In genomic region chr20:49812463-49813304, GRCh38 we compare ENCODE assay signal across 8 cellular contexts. TPM values are rescaled to one million over a fixed set of nuclear protein-coding genes. Genes with fewer than 3 reads are reported as not detected.
DNase-seq lines count a peak whose midpoint lies in the region; ATAC-seq, FAIRE-seq and TF ChIP-seq lines count a peak whose summit lies in the region.

Gene SLC9A8, plus strand, starts transcription at chr20:49812828. Its CDS starts 95 bp downstream, at chr20:49812923.

- no peaks in the 10 kb centered on the region for H3K27me3 Mint-ChIP-seq in progenitor cell of endocrine pancreas

- peak; percentile 48 for FAIRE-seq in GM12891 (lab: Jason Lieb, UNC)

- peaks cover 2% of the 10 kb centered on the region for H3K36me3 Mint-ChIP-seq in progenitor cell of endocrine pancreas (ENCODE audit: insufficient read depth)

- peaks cover 26% of the 10 kb centered on the region for H3K36me3 ChIP-seq in left ventricle myocardium inferior

- TF ChIP-seq POLR2A in GM12891 (IDR thresholded peaks at IDR 0.05; ENCODE audit: low read depth, low read length), result peak; percentile 55; the same call in 1 of the 2 replicates

- peak within 1 kb of the TSS; percentile 98 for H3K27ac Mint-ChIP-seq in progenitor cell of endocrine pancreas

- peak within 1 kb of the TSS; percentile 90 for H3K4me3 ChIP-seq in left ventricle myocardium inferior

- no peaks in the 10 kb centered on the region for H3K27me3 ChIP-seq in left ventricle myocardium inferior (ENCODE audit: low read depth)

- H3K4me1 Mint-ChIP-seq in progenitor cell of endocrine pancreas (ENCODE audit: low read depth), result peaks cover 19% of the 10 kb centered on the region

- no peaks in the 10 kb centered on the region for H3K9me3 Mint-ChIP-seq in progenitor cell of endocrine pancreas (ENCODE audit: low read depth)

- peaks cover 27% of the 10 kb centered on the region for H3K4me1 ChIP-seq in left ventricle myocardium inferior

- peak; percentile 66 for TF ChIP-seq CTCF in left ventricle myocardium inferior (IDR thresholded peaks at IDR 0.05; ENCODE audit: borderline replicate concordance)
- TF ChIP-seq CTCF in progenitor cell of endocrine pancreas (IDR thresholded peaks at IDR 0.05; ENCODE audit: unreplicated experiment), result peak; percentile 57

- H3K27ac ChIP-seq in left ventricle myocardium inferior (replicated peaks), result peak within 1 kb of the TSS; percentile 96

- ATAC-seq in HG02798 (IDR thresholded peaks at IDR 0.05; ENCODE audit: poor library complexity, unreplicated experiment), result peak; percentile 91

- H3K4me3 Mint-ChIP-seq in progenitor cell of endocrine pancreas (ENCODE audit: low read depth), result peak within 1 kb of the TSS; percentile 94

- intact Hi-C loops in left ventricle myocardium inferior (cut with micrococcal nuclease), result no loop called here

- peak; percentile 71 for DNase-seq in GM12891 (ENCODE audit: insufficient read length, low spot score)
- peak; percentile 49 for DNase-seq in NCI-H1417 treated with DMSO at 0.1 percent for 48 hours (lab: John Stamatoyannopoulos, UW)
- DNase-seq in T-helper 1 cell, result peak; percentile 72 to 83 (median 76)
- DNase-seq in amniotic epithelial cell (ENCODE audit: low read depth), result peak; percentile 82
- peak; percentile 89 for DNase-seq in left ventricle myocardium inferior
- peak; percentile 70 for DNase-seq in progenitor cell of endocrine pancreas (ENCODE audit: low spot score, unreplicated experiment)
- peak; percentile 89 for DNase-seq in ureter (ENCODE audit: low spot score)

- H3K9me3 ChIP-seq in left ventricle myocardium inferior (replicated peaks), result no peaks in the 10 kb centered on the region

TF ChIP-seq in GM12891, 5 proteins besides CTCF, POLR2A, EP300 and RAD21:
- TF ChIP-seq SPI1 (IDR thresholded peaks at IDR 0.05; ENCODE audit: low read depth, low read length) (no peak), POU2F2 (IDR thresholded peaks at IDR 0.05; ENCODE audit: low read depth, low read length) (peak; percentile 69; the same call in 1 of the 2 replicates), TAF1 (IDR thresholded peaks at IDR 0.05; ENCODE audit: low read depth, low read length) (peak; percentile 75), PAX5 (IDR thresholded peaks at IDR 0.05; ENCODE audit: insufficient read depth, low read length, severe bottlenecking) (no peak), POLR2AphosphoS5 (IDR thresholded peaks at IDR 0.05; ENCODE audit: low read depth, low read length) (peak; percentile 41; the same call in 1 of the 2 replicates)

RNA-seq across cellular contexts. Expression of gene SLC9A8, which starts in this region (rescaled TPM):
- polyA plus RNA-seq in GM12891 (2012; ENCODE audit: low read depth, missing spikeins), result 5.8 TPM
- total RNA-seq in left ventricle myocardium inferior, result 4.6 TPM
- 9.9 and 11.4 TPM in 2 replicates for total RNA-seq in progenitor cell of endocrine pancreas
- 35.0 TPM for total RNA-seq in ureter

Comparison
In these comparisons a context has a peak if more than half of its experiments do, and no peak if none do; other contexts are left out.
1. Peak in every context shown above with its lines: DNase-seq, ATAC-seq, H3K4me3 ChIP-seq and H3K27ac ChIP-seq.